Comparison of ENCODE assay signal across 8 cellular contexts in genomic region chr19:4343056-4343844, GRCh38. TPM values are rescaled to one million over a fixed set of nuclear protein-coding genes. Genes with fewer than 3 reads are reported as not detected.
DNase-seq lines count a peak whose midpoint lies in the region; ATAC-seq, FAIRE-seq and TF ChIP-seq lines count a peak whose summit lies in the region.

A gene with protein sequence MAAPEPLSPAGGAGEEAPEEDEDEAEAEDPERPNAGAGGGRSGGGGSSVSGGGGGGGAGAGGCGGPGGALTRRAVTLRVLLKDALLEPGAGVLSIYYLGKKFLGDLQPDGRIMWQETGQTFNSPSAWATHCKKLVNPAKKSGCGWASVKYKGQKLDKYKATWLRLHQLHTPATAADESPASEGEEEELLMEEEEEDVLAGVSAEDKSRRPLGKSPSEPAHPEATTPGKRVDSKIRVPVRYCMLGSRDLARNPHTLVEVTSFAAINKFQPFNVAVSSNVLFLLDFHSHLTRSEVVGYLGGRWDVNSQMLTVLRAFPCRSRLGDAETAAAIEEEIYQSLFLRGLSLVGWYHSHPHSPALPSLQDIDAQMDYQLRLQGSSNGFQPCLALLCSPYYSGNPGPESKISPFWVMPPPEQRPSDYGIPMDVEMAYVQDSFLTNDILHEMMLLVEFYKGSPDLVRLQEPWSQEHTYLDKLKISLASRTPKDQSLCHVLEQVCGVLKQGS (plus strand): TSS chr19:4343562. CDS start chr19:4343594, 32 bp downstream.

- CTCF ChIA-PET in WTC11 (lab: Charles Lee) = interaction anchor here (0.5 to 5.7 kb wide), 34 partner anchors 10 to 356 kb away, joined by 3 to 111 read pairs (median 6); partner anchors contain the start of genes CHAF1A, FSD1, PLIN5 and SH3GL1

- POLR2A ChIA-PET in WTC11 (lab: Charles Lee) = interaction anchor here (0.5 to 2.2 kb wide), 22 partner anchors 9 to 96 kb away, joined by 3 to 17 read pairs (median 5); partner anchors contain the start of genes CHAF1A, FSD1, SH3GL1 and YJU2

- peaks cover 12% of the 10 kb centered on the region for H3K27me3 Mint-ChIP-seq in WTC11 (ENCODE audit: low read depth)

- H3K4me1 Mint-ChIP-seq in WTC11 = peaks cover 11% of the 10 kb centered on the region

- peaks cover 18% of the 10 kb centered on the region for H3K36me3 Mint-ChIP-seq in WTC11

- peak within 1 kb of the TSS; percentile 98 for H3K27ac Mint-ChIP-seq in WTC11

- TF ChIP-seq CTCF in WTC11 (IDR thresholded peaks at IDR 0.05) (no peak), bronchial epithelial cell (IDR thresholded peaks at IDR 0.05; ENCODE audit: insufficient read depth, low read length, severe bottlenecking) (peak; percentile 46)

- H3K4me3 ChIP-seq in bronchial epithelial cell (ENCODE audit: low read depth, low read length) = peak within 1 kb of the TSS; percentile 50

- no peak for FAIRE-seq in bronchial epithelial cell (lab: Jason Lieb, UNC)

- peak within 1 kb of the TSS; percentile 85 for H3K4me3 Mint-ChIP-seq in WTC11

- no peaks in the 10 kb centered on the region for H3K9me3 Mint-ChIP-seq in WTC11

- peak; percentile 78 to 89 for DNase-seq in NCI-H524 (lab: John Stamatoyannopoulos, UW)
- no peak for DNase-seq in NCI-H524 treated with DMSO at 0.1 percent for 48 hours (lab: John Stamatoyannopoulos, UW)
- peak; percentile 97 for DNase-seq in NCI-H2171 (lab: John Stamatoyannopoulos, UW)
- peak; percentile 89 for DNase-seq in WTC11 (ENCODE audit: low spot score)
- DNase-seq in bronchial epithelial cell (ENCODE audit: low read depth) = peak; percentile 66
- peak; percentile 79 for DNase-seq in iris pigment epithelial cell (ENCODE audit: low read depth)
- DNase-seq in stimulated activated CD4-positive, alpha-beta T cell treated with anti-CD3 and anti-CD28 coated beads, Interleukin-12 subunit alpha, Interleukin-12 subunit beta, amount 100 ng/mL, for 4 hours = peak; percentile 95

- no peaks in the 10 kb centered on the region for H3K27me3 ChIP-seq in bronchial epithelial cell (ENCODE audit: control insufficient read depth, insufficient read depth, low read length)

- peak; percentile 51 for ATAC-seq in HG03039 (IDR thresholded peaks at IDR 0.05; ENCODE audit: unreplicated experiment)
- ATAC-seq in WTC11 = peak; percentile 50

- H3K36me3 ChIP-seq in bronchial epithelial cell (ENCODE audit: control insufficient read depth, insufficient read depth, low read length) = peaks cover 1% of the 10 kb centered on the region

TF ChIP-seq in WTC11, 78 proteins besides CTCF, POLR2A, EP300 and RAD21:
- peak; percentile 70; the same call in 1 of the 2 replicates for TF ChIP-seq ZNF671 (CRISPR knock-in tag; IDR thresholded peaks at IDR 0.05)
- TF ChIP-seq PRRX2 (CRISPR knock-in tag; IDR thresholded peaks at IDR 0.05) = no peak
- no peak for TF ChIP-seq MLX (CRISPR knock-in tag; IDR thresholded peaks at IDR 0.05)
- peak; percentile 39 for TF ChIP-seq ETV6 (CRISPR knock-in tag; IDR thresholded peaks at IDR 0.05)
- peak; percentile 51; the same call in 1 of the 2 replicates for TF ChIP-seq MYBL2 (CRISPR knock-in tag; IDR thresholded peaks at IDR 0.05)
- TF ChIP-seq SMAD3 (CRISPR knock-in tag; IDR thresholded peaks at IDR 0.05; ENCODE audit: borderline replicate concordance) = 0 out of 2 replicates have a peak, but pooled peaks have one; percentile 47
- TF ChIP-seq ELF4 (CRISPR knock-in tag; IDR thresholded peaks at IDR 0.05; ENCODE audit: low read depth) = no peak
- TF ChIP-seq FOXP1 (CRISPR knock-in tag; IDR thresholded peaks at IDR 0.05; ENCODE audit: borderline replicate concordance) = peak; percentile 55; the same call in 1 of the 2 replicates
- TF ChIP-seq, protein P1, sequence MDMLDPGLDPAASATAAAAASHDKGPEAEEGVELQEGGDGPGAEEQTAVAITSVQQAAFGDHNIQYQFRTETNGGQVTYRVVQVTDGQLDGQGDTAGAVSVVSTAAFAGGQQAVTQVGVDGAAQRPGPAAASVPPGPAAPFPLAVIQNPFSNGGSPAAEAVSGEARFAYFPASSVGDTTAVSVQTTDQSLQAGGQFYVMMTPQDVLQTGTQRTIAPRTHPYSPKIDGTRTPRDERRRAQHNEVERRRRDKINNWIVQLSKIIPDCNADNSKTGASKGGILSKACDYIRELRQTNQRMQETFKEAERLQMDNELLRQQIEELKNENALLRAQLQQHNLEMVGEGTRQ (CRISPR knock-in tag; IDR thresholded peaks at IDR 0.05) = peak; percentile 69
- TF ChIP-seq, protein P2, sequence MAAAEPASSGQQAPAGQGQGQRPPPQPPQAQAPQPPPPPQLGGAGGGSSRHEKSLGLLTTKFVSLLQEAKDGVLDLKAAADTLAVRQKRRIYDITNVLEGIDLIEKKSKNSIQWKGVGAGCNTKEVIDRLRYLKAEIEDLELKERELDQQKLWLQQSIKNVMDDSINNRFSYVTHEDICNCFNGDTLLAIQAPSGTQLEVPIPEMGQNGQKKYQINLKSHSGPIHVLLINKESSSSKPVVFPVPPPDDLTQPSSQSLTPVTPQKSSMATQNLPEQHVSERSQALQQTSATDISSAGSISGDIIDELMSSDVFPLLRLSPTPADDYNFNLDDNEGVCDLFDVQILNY (CRISPR knock-in tag; IDR thresholded peaks at IDR 0.05) = 0 out of 2 replicates have a peak, but pooled peaks have one; percentile 25
- no peak for TF ChIP-seq NR3C1 (CRISPR knock-in tag; conservative IDR thresholded peaks at IDR 0.05; ENCODE audit: low read depth)
- TF ChIP-seq CREM (CRISPR knock-in tag; IDR thresholded peaks at IDR 0.05) = 0 out of 2 replicates have a peak, but pooled peaks have one; percentile 9
- TF ChIP-seq GABPB1 (CRISPR knock-in tag; IDR thresholded peaks at IDR 0.05) = 0 out of 2 replicates have a peak, but pooled peaks have one; percentile 8
- TF ChIP-seq SP1 (CRISPR knock-in tag; conservative IDR thresholded peaks at IDR 0.05) = peak; percentile 95
- TF ChIP-seq HMGA2 (CRISPR knock-in tag; IDR thresholded peaks at IDR 0.05) = 0 out of 2 replicates have a peak, but pooled peaks have one; percentile 2
- TF ChIP-seq ZNF232 (CRISPR knock-in tag; IDR thresholded peaks at IDR 0.05) = 0 out of 2 replicates have a peak, but pooled peaks have one; percentile 26
- TF ChIP-seq ZNF416 (CRISPR knock-in tag; IDR thresholded peaks at IDR 0.05) = 0 out of 2 replicates have a peak, but pooled peaks have one; percentile 67
- TF ChIP-seq RELA (CRISPR knock-in tag; IDR thresholded peaks at IDR 0.05; ENCODE audit: borderline replicate concordance) = no peak

RNA-seq across cellular contexts. Expression of the gene that starts here (rescaled TPM):
- total RNA-seq in WTC11 (2021) (28.3 to 37.7 TPM (median 37.4 TPM) in 3 replicates), bronchial epithelial cell (3.7 and 6.4 TPM in 2 replicates)
